ENCODE assay signal across 17 cellular contexts in the genomic region with DNA sequence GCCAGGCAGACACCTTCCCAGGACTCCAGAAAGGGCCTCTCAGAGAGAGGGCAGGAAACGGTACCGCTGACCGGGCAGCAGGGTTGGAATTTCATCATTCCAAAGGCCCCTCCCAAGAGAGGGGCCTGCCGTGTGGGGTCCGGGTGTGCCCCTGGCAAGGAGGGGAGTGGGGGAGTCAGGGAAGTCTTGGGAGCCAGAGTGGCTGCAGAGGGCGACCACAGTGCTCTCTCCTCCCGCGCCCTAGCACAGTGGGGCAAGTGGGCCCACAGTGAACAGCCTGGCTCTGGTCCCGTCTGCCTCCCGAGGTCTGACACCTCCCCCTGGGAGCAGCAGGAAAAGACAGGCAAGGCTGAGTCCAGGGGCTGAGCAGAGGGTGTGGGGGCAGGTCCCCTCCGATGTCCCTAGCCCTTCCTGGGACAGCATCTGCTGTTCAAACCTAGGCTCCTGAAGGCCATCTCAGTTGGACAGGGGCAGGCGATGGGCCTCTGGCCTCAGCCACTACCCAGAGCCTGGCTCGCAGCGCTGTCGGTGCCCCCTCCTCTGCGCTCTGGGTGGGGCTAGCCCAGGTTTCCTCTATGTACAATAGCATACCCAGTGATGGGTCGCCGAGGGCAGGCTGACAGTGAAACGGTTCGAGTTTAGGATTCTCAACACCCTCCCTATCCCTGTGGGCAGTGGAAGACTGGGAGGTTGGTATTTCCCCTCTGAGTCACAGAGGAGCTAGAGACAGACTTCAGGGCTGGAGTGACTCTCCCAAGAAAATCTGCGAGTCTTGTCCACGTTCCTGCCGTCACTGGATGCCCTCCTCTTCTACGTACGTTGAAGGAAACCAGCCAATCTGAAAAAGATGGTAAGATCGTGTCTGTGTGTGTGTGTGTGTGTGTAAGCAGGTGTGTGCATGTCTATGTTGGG. TPM values are rescaled to one million over a fixed set of nuclear protein-coding genes. Genes with fewer than 3 reads are reported as not detected.
A peak's percentile ranks its signal among the peaks of the same experiment; 100 is the strongest.
DNase-seq lines count a peak whose midpoint lies in the region; ATAC-seq, FAIRE-seq and TF ChIP-seq lines count a peak whose summit lies in the region.
"Had no signal": no experiment of that assay in that cellular context is flagged by ENCODE, and none has a peak within 500 bp of the region (broad histone marks: within the 10 kb centered on the region; RNA-seq: fewer than 3 reads in every experiment).

No MANE protein-coding gene starts in this region.

- H3K4me1 ChIP-seq in upper lobe of right lung (no peaks in the 10 kb centered on the region), small intestine (ENCODE audit: control insufficient read depth in 2 of 2, insufficient read depth in 1 of 2, low read depth in 1 of 2, low read length in 1 of 2) (no peaks in the 10 kb centered on the region)
- H3K4me1 ChIP-seq: SJCRH30, suprapubic skin had no signal

- no peak for FAIRE-seq in small intestine (lab: Jason Lieb, UNC)

- ATAC-seq in Right ventricle myocardium inferior (no peak), left ventricle myocardium superior (no peak), upper lobe of right lung (no peak), HG02623 (IDR thresholded peaks at IDR 0.05; ENCODE audit: unreplicated experiment) (no peak)
- ATAC-seq: esophagus mucosa had no signal

- no peak overlapping the region for H3K4me3 ChIP-seq in cardiac fibroblast (replicated peaks in 1 of 2; ENCODE audit: low read depth in 2 of 2, low read length in 2 of 2)
- no peak overlapping the region for H3K4me3 ChIP-seq in upper lobe of right lung
- no peak overlapping the region for H3K4me3 ChIP-seq in small intestine (ENCODE audit: low read depth in 1 of 2, low read length in 2 of 2)
- H3K4me3 ChIP-seq: SJCRH30, skin epidermis, suprapubic skin had no signal

- H3K36me3 ChIP-seq in upper lobe of right lung (peaks cover 32% of the 10 kb centered on the region), small intestine (ENCODE audit: control insufficient read depth in 2 of 2, insufficient read depth in 2 of 2, low read length in 2 of 2) (peaks cover 4 to 18% of the 10 kb centered on the region in 2 donors)

- H3K27me3 ChIP-seq in upper lobe of right lung (no peaks in the 10 kb centered on the region), small intestine (ENCODE audit: control insufficient read depth in 2 of 2, insufficient read depth in 2 of 2, low read length in 2 of 2) (no peaks in the 10 kb centered on the region)
- H3K27me3 ChIP-seq: SJCRH30, suprapubic skin had no signal

- intact Hi-C loops in Right ventricle myocardium inferior (cut with DNase I), result no loop called here
- intact Hi-C loops in left ventricle myocardium superior (cut with micrococcal nuclease), result no loop called here
- intact Hi-C loops in upper lobe of right lung (cut with DNase I), result no loop called here

- H3K9me3 ChIP-seq in upper lobe of right lung, result peaks cover 7% of the 10 kb centered on the region
- no peaks in the 10 kb centered on the region for H3K9me3 ChIP-seq in small intestine (ENCODE audit: control insufficient read depth, low read depth)

- WGBS in small intestine, 3 donors, result 89 to 92% (median 92%) methylated on average over 26 of the region's 26 CpGs

- DNase-seq in Right ventricle myocardium inferior (ENCODE audit: missing footprints) (peak; percentile 16), left ventricle myocardium superior (no peak), cardiac fibroblast (ENCODE audit: low read depth in 2 of 2) (peak; percentile 24 to 50), mesenteric fat pad (ENCODE audit: low spot score) (peak; percentile 80), upper lobe of right lung (peak; percentile 46), DMS153 treated with DMSO at 0.1 percent for 48 hours (lab: John Stamatoyannopoulos, UW; ENCODE audit: unreplicated experiment) (no peak), small intestine (no peak)
- DNase-seq: DMS153, hypothalamus, MM.1S, NCI-H2107, NCI-H82 had no signal

- no peak overlapping the region for H3K27ac ChIP-seq in upper lobe of right lung
- no peak overlapping the region for H3K27ac ChIP-seq in small intestine (ENCODE audit: low read depth in 1 of 2, low read length in 1 of 2)
- H3K27ac ChIP-seq: SJCRH30, skin epidermis, suprapubic skin had no signal

- TF ChIP-seq CTCF in cardiac fibroblast (IDR thresholded peaks at IDR 0.05; ENCODE audit: low read depth, low read length) (no peak), upper lobe of right lung (IDR thresholded peaks at IDR 0.05) (no peak)

RNA-seq across cellular contexts. Expression of a gene that starts 25.4 kb away (rescaled TPM):
- total RNA-seq in Right ventricle myocardium inferior (0.41 TPM), left ventricle myocardium superior (0.64 TPM), mesenteric fat pad (0.87 TPM), upper lobe of right lung (6.8 TPM)
- polyA plus RNA-seq in small intestine, result under 1 TPM in 2 of 3 donors, not detected in 1; 0.51 to 0.54 TPM

Comparison
In these comparisons a context has a peak if more than half of its experiments do, and no peak if none do; other contexts are left out.
1. DNase-seq: peak in Right ventricle myocardium inferior (single experiment), cardiac fibroblast (2 of 2), mesenteric fat pad (single experiment) and upper lobe of right lung (single experiment); none in left ventricle myocardium superior (single experiment), DMS153 treated with DMSO at 0.1 percent for 48 hours (single experiment) and small intestine (single experiment).